Comparison of ENCODE assay signal across 8 cellular contexts in the genomic region with DNA sequence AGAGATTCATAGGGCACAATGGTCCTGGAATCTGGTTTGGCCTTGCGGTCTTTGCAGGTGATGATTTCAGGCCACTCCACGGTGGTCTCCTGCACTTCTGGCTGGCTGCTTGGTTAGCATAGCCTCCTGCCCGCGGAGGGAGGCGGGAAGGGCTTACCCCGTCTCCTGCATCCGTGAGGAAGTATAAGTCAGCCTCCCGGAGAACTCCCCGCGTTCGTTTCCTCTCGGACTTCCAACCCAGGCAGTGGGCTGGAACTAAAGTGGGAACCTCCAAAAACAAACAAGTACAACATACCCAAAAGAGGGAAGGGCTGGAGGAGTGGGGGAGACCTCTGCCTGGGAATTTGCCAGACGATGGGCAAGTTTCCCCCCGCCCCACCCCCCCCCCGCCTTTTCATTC. TPM values are rescaled to one million over a fixed set of nuclear protein-coding genes. Genes with fewer than 3 reads are reported as not detected.
A peak's percentile ranks its signal among the peaks of the same experiment; 100 is the strongest.
DNase-seq lines count a peak whose midpoint lies in the region; ATAC-seq and TF ChIP-seq lines count a peak whose summit lies in the region.

No MANE protein-coding gene starts in this region.

- H3K4me1 ChIP-seq in cardiac muscle cell (ENCODE audit: low read depth) (peaks cover 26% of the 10 kb centered on the region), mucosa of stomach (ENCODE audit: control insufficient read depth, insufficient read depth, low read length) (peaks cover 10% of the 10 kb centered on the region)

- H3K4me3 ChIP-seq in cardiac muscle cell (peak overlapping the region; percentile 94), mucosa of stomach (ENCODE audit: low read length) (no peak overlapping the region)

- peak overlapping the region; percentile 100 for H3K27ac ChIP-seq in cardiac muscle cell

- ATAC-seq in HG02759 (IDR thresholded peaks at IDR 0.05; ENCODE audit: unreplicated experiment) (no peak), HG03442 (IDR thresholded peaks at IDR 0.05; ENCODE audit: unreplicated experiment) (no peak)

- peaks cover 21% of the 10 kb centered on the region for H3K36me3 Mint-ChIP-seq in endothelial cell (ENCODE audit: low read depth, unreplicated experiment)

- H3K4me1 Mint-ChIP-seq in endothelial cell (ENCODE audit: unreplicated experiment), result peaks cover 46% of the 10 kb centered on the region

- no peaks in the 10 kb centered on the region for H3K9me3 Mint-ChIP-seq in endothelial cell (ENCODE audit: unreplicated experiment)

- DNase-seq in cardiac muscle cell (ENCODE audit: low read depth in 1 of 2, low spot score in 1 of 2), result peak in 1 of 2 donors; percentile 82
- DNase-seq in cardiac septum (ENCODE audit: low spot score), result no peak
- peak; percentile 57 for DNase-seq in endothelial cell (ENCODE audit: low spot score)
- no peak for DNase-seq in activated CD4-positive, CD25-positive, alpha-beta regulatory T cell treated with anti-CD3 and anti-CD28 coated beads, Interleukin-2, amount 50 U/mL, for 72 hours
- no peak for DNase-seq in DMS 273 (lab: John Stamatoyannopoulos, UW; ENCODE audit: unreplicated experiment)

- H3K4me3 Mint-ChIP-seq in endothelial cell (ENCODE audit: unreplicated experiment), result peak overlapping the region; percentile 69

- peak overlapping the region; percentile 75 for H3K27ac Mint-ChIP-seq in endothelial cell (ENCODE audit: unreplicated experiment)

- H3K27me3 ChIP-seq in cardiac muscle cell (no peaks in the 10 kb centered on the region), mucosa of stomach (ENCODE audit: control insufficient read depth, insufficient read depth, low read length) (peaks cover 40% of the 10 kb centered on the region)

- TF ChIP-seq CTCF in cardiac muscle cell (IDR thresholded peaks at IDR 0.05; ENCODE audit: low read depth, low read length) (no peak), endothelial cell (IDR thresholded peaks at IDR 0.05; ENCODE audit: unreplicated experiment) (no peak)

- intact Hi-C loops in cardiac septum (cut with DNase I), result loop anchor here (1.0 to 5.0 kb wide), 8 partner anchors 77 to 265 kb away; partner anchors contain the start of genes DDAH1 and ZNHIT6

- H3K36me3 ChIP-seq in cardiac muscle cell, result peaks cover 10% of the 10 kb centered on the region
- no peaks in the 10 kb centered on the region for H3K36me3 ChIP-seq in mucosa of stomach (ENCODE audit: control insufficient read depth, insufficient read depth, low read length)

- peaks cover 49% of the 10 kb centered on the region for H3K27me3 Mint-ChIP-seq in endothelial cell (ENCODE audit: unreplicated experiment)

- H3K9me3 ChIP-seq in cardiac muscle cell (ENCODE audit: low read depth) (no peaks in the 10 kb centered on the region), mucosa of stomach (ENCODE audit: control insufficient read depth, low read length) (no peaks in the 10 kb centered on the region)

- peak overlapping the region; percentile 84 for H3K9ac ChIP-seq in mucosa of stomach (ENCODE audit: low read length)

RNA-seq across cellular contexts. Expression of gene CCN1, which starts 0.9 kb away (rescaled TPM):
- total RNA-seq in cardiac muscle cell, result 23.3 and 31.2 TPM in 2 replicates
- polyA plus RNA-seq in cardiac muscle cell, result 82.5 and 93.0 TPM in 2 replicates
- 143 TPM for total RNA-seq in cardiac septum
- 21.0 TPM for total RNA-seq in endothelial cell (ENCODE audit: unreplicated experiment)
